ENCODE assay signal across 11 cellular contexts in genomic region chr12:121145221-121145620, GRCh38. TPM values are rescaled to one million over a fixed set of nuclear protein-coding genes. Genes with fewer than 3 reads are reported as not detected.
DNase-seq lines count a peak whose midpoint lies in the region; ATAC-seq and TF ChIP-seq lines count a peak whose summit lies in the region.
"Had no signal": no experiment of that assay in that cellular context is flagged by ENCODE, and none has a peak within 500 bp of the region (broad histone marks: within the 10 kb centered on the region; RNA-seq: fewer than 3 reads in every experiment).

No MANE protein-coding gene starts in this region.

- H2AK5ac ChIP-seq in IMR-90 (ENCODE audit: low read depth, low read length), result no peak overlapping the region

- no peaks in the 10 kb centered on the region for H3K27me3 Mint-ChIP-seq in CD4-positive, CD25-positive, alpha-beta regulatory T cell
- H3K27me3 Mint-ChIP-seq in activated CD8-positive, alpha-beta T cell treated with anti-CD3 and anti-CD28 coated beads for 36 hours, result no peaks in the 10 kb centered on the region

- POLR2A ChIA-PET in IMR-90 (lab: Charles Lee; ENCODE audit: unreplicated experiment) (interaction anchor here (0.6 kb wide), 1 partner anchor 22 kb away, joined by 7 read pairs; no protein-coding TSS in a partner anchor), HEK293T (lab: Yijun Ruan, JAX) (no interaction called here)
- POLR2A ChIA-PET in activated CD8-positive, alpha-beta T cell treated with anti-CD3 and anti-CD28 coated beads for 36 hours (lab: Charles Lee), result interaction anchor here (1.4 to 1.5 kb wide), 2 partner anchors 45 to 77 kb away, joined by 3 read pairs; no protein-coding TSS in a partner anchor

- H3K36me3 ChIP-seq in CD4-positive, CD25-positive, alpha-beta regulatory T cell (ENCODE audit: control insufficient read depth, insufficient read depth, low read length), result no peaks in the 10 kb centered on the region
- H3K36me3 ChIP-seq in IMR-90 (ENCODE audit: control insufficient read depth, insufficient read depth, low read length) (no peaks in the 10 kb centered on the region), heart right ventricle (no peaks in the 10 kb centered on the region)

- H3K18ac ChIP-seq in IMR-90 (ENCODE audit: low read depth, low read length), result no peak overlapping the region

- no peak overlapping the region for H2BK120ac ChIP-seq in IMR-90 (ENCODE audit: low read depth, low read length)

- no peak overlapping the region for H3K9ac ChIP-seq in IMR-90 (ENCODE audit: low read depth, low read length)

- TF ChIP-seq CTCF in IMR-90 (conservative IDR thresholded peaks at IDR 0.05; ENCODE audit: low read depth, low read length) (no peak), heart right ventricle (IDR thresholded peaks at IDR 0.05) (no peak)
- TF ChIP-seq CTCF in activated CD8-positive, alpha-beta T cell treated with anti-CD3 and anti-CD28 coated beads for 36 hours (IDR thresholded peaks at IDR 0.05), result no peak

- dilution Hi-C loops in IMR-90 (cut with HindIII; ENCODE audit: low sequenced_read_pairs, unreplicated experiment), result no loop called here

- DNase-seq in CD4-positive, CD25-positive, alpha-beta regulatory T cell, result peak in 1 of 3 donors; percentile 49
- DNase-seq in IMR-90 (peak; percentile 18), heart right ventricle (no peak), HEK293T (ENCODE audit: extremely low spot score) (no peak), AG08395 (ENCODE audit: low spot score) (no peak)
- DNase-seq in activated CD8-positive, alpha-beta T cell treated with anti-CD3 and anti-CD28 coated beads for 36 hours, result peak; percentile 65
- DNase-seq: activated CD8-positive, alpha-beta memory T cell treated with anti-CD3 and anti-CD28 coated beads, Interleukin-2, amount 50 U/mL, for 48 hours; PC-9 had no signal

- H2BK20ac ChIP-seq in IMR-90 (ENCODE audit: low read depth, low read length), result no peak overlapping the region

- no peak overlapping the region for H3K27ac ChIP-seq in CD4-positive, CD25-positive, alpha-beta regulatory T cell (ENCODE audit: insufficient read depth, low read length, poor library complexity, severe bottlenecking)
- H3K27ac ChIP-seq in IMR-90 (ENCODE audit: insufficient read depth, low read length) (no peak overlapping the region), heart right ventricle (peak overlapping the region in 1 of 10 donors; percentile 78)

- H3K14ac ChIP-seq in IMR-90 (replicated peaks; ENCODE audit: low read depth, low read length), result no peak overlapping the region; the same call in 1 of the 2 replicates

- peak overlapping the region in 2 of 3 donors; percentile 18 to 34 for H3K27ac Mint-ChIP-seq in CD4-positive, CD25-positive, alpha-beta regulatory T cell
- peak overlapping the region; percentile 84 for H3K27ac Mint-ChIP-seq in activated CD8-positive, alpha-beta T cell treated with anti-CD3 and anti-CD28 coated beads for 36 hours

- no peak for ATAC-seq in CD4-positive, CD25-positive, alpha-beta regulatory T cell (ENCODE audit: low read depth in 2 of 2)
- ATAC-seq in IMR-90 (ENCODE audit: low read depth) (no peak), heart right ventricle (peak in 5 of 8 donors; percentile 22 to 38 (median 28)), GM19397 (IDR thresholded peaks at IDR 0.05; ENCODE audit: unreplicated experiment) (no peak), GM18505 (IDR thresholded peaks at IDR 0.05; ENCODE audit: unreplicated experiment) (no peak)
- peak; percentile 84 for ATAC-seq in activated CD8-positive, alpha-beta T cell treated with anti-CD3 and anti-CD28 coated beads for 36 hours

- no peak overlapping the region for H2BK5ac ChIP-seq in IMR-90 (ENCODE audit: low read depth, low read length, poor library complexity, severe bottlenecking)

- no peak overlapping the region for H4K8ac ChIP-seq in IMR-90 (ENCODE audit: low read depth in 2 of 2, low read length in 2 of 2)

- no peak overlapping the region for H4K91ac ChIP-seq in IMR-90 (ENCODE audit: insufficient read depth, low read depth, low read length)

- H3K23ac ChIP-seq in IMR-90 (ENCODE audit: low read depth, low read length), result no peak overlapping the region

- peaks cover 5 to 25% (median 13%) of the 10 kb centered on the region in 4 donors for H3K4me1 Mint-ChIP-seq in CD4-positive, CD25-positive, alpha-beta regulatory T cell
- peaks cover 23% of the 10 kb centered on the region for H3K4me1 Mint-ChIP-seq in activated CD8-positive, alpha-beta T cell treated with anti-CD3 and anti-CD28 coated beads for 36 hours (ENCODE audit: low read depth)

- no peak overlapping the region for H2BK15ac ChIP-seq in IMR-90 (ENCODE audit: low read depth, low read length)

- H3K9me1 ChIP-seq in IMR-90 (ENCODE audit: insufficient read depth, low read length), result no peaks in the 10 kb centered on the region; the same call in 1 of the 2 replicates

- H2AFZ ChIP-seq in IMR-90 (replicated peaks; ENCODE audit: low read length, poor library complexity), result no peak overlapping the region
- H2AFZ ChIP-seq: PC-9 had no signal

- intact Hi-C loops in IMR-90 (cut with micrococcal nuclease) (no loop called here), heart right ventricle (cut with DNase I) (no loop called here)
- intact Hi-C loops in activated CD8-positive, alpha-beta T cell treated with anti-CD3 and anti-CD28 coated beads for 36 hours (cut with micrococcal nuclease), result no loop called here

- CTCF ChIA-PET in IMR-90 (lab: Yijun Ruan, JAX), result no interaction called here
- CTCF ChIA-PET in activated CD8-positive, alpha-beta T cell treated with anti-CD3 and anti-CD28 coated beads for 36 hours (lab: Charles Lee), result interaction anchor here (1.4 kb wide), 1 partner anchor 34 kb away, joined by 3 read pairs; no protein-coding TSS in a partner anchor
- CTCF ChIA-PET in HEK293T (lab: Yijun Ruan, JAX), result no interaction called here

- peak overlapping the region in 1 of 4 donors; percentile 67 for H3K4me3 Mint-ChIP-seq in CD4-positive, CD25-positive, alpha-beta regulatory T cell
- H3K4me3 Mint-ChIP-seq in activated CD8-positive, alpha-beta T cell treated with anti-CD3 and anti-CD28 coated beads for 36 hours, result no peak overlapping the region

- in situ Hi-C loops in IMR-90 (cut with MboI; ENCODE audit: low sequenced_read_pairs), result no loop called here

- no peaks in the 10 kb centered on the region for H3K4me1 ChIP-seq in CD4-positive, CD25-positive, alpha-beta regulatory T cell (ENCODE audit: control insufficient read depth, insufficient read depth, low read length, poor library complexity, severe bottlenecking)
- H3K4me1 ChIP-seq in IMR-90 (ENCODE audit: control insufficient read depth, insufficient read depth, low read length) (no peaks in the 10 kb centered on the region), heart right ventricle (peaks cover 0 to 27% (median 0%) of the 10 kb centered on the region in 9 donors)

- 0 out of 2 replicates have a peak overlapping the region, but pooled peaks have one; percentile 29 for H4K5ac ChIP-seq in IMR-90 (ENCODE audit: low read depth, low read length)

- no peaks in the 10 kb centered on the region for H3K79me1 ChIP-seq in IMR-90 (ENCODE audit: low read depth in 1 of 2, low read length in 2 of 2)

- H2AK9ac ChIP-seq in IMR-90 (replicated peaks; ENCODE audit: low read depth, low read length, poor library complexity), result peak overlapping the region; percentile 6

- no peaks in the 10 kb centered on the region for H3K9me3 ChIP-seq in CD4-positive, CD25-positive, alpha-beta regulatory T cell (ENCODE audit: control insufficient read depth in 2 of 2, low read length in 2 of 2)
- H3K9me3 ChIP-seq in IMR-90 (ENCODE audit: control insufficient read depth, insufficient read depth, low read length), result peaks cover 3% of the 10 kb centered on the region
- peaks cover 0 to 5% (median 0%) of the 10 kb centered on the region in 11 donors for H3K9me3 ChIP-seq in heart right ventricle
- H3K9me3 ChIP-seq: suprapubic skin had no signal

- peaks cover 3% of the 10 kb centered on the region for H3K36me3 Mint-ChIP-seq in CD4-positive, CD25-positive, alpha-beta regulatory T cell
- peaks cover 2% of the 10 kb centered on the region for H3K36me3 Mint-ChIP-seq in activated CD8-positive, alpha-beta T cell treated with anti-CD3 and anti-CD28 coated beads for 36 hours (ENCODE audit: low read depth)

- no peak for TF ChIP-seq POLR2A in IMR-90 (IDR thresholded peaks at IDR 0.05; ENCODE audit: low read depth, low read length)
- TF ChIP-seq POLR2A in GM18505 (IDR thresholded peaks at IDR 0.05; ENCODE audit: borderline replicate concordance, extremely low read depth, insufficient read depth, insufficient read length), result no peak

- H3K4ac ChIP-seq in IMR-90 (ENCODE audit: low read depth, low read length), result no peak overlapping the region

- H3K9me3 Mint-ChIP-seq in CD4-positive, CD25-positive, alpha-beta regulatory T cell, result no peaks in the 10 kb centered on the region
- H3K9me3 Mint-ChIP-seq in activated CD8-positive, alpha-beta T cell treated with anti-CD3 and anti-CD28 coated beads for 36 hours, result no peaks in the 10 kb centered on the region

- no peak overlapping the region for H3K56ac ChIP-seq in IMR-90 (ENCODE audit: extremely low read depth, insufficient read depth, low read length)

- no peaks in the 10 kb centered on the region for H4K20me1 ChIP-seq in IMR-90 (ENCODE audit: insufficient read depth, low read length)

- H3K4me2 ChIP-seq in IMR-90 (ENCODE audit: low read depth, low read length), result no peak overlapping the region
- H3K4me2 ChIP-seq: PC-9 had no signal

- TF ChIP-seq RAD21 in IMR-90 (IDR thresholded peaks at IDR 0.05; ENCODE audit: low read length), result no peak

- 73% methylated on average over 3 of the region's 8 CpGs; no CpG with 5 or more reads in 1 of the 2 experiments for WGBS in IMR-90 (ENCODE audit: extremely low coverage in 2 of 2, insufficient read length in 1 of 2), 2 experiments
- 75 to 79% methylated on average over 8 of the region's 8 CpGs for WGBS in heart right ventricle, 2 donors

- no peaks in the 10 kb centered on the region for H3K27me3 ChIP-seq in CD4-positive, CD25-positive, alpha-beta regulatory T cell (ENCODE audit: control insufficient read depth, insufficient read depth, low read length)
- no peaks in the 10 kb centered on the region; the same call in none of the 2 replicates for H3K27me3 ChIP-seq in IMR-90 (ENCODE audit: control insufficient read depth, insufficient read depth, low read length)
- H3K27me3 ChIP-seq in heart right ventricle, result no peaks in the 10 kb centered on the region
- H3K27me3 ChIP-seq: suprapubic skin had no signal

- H3K4me3 ChIP-seq in CD4-positive, CD25-positive, alpha-beta regulatory T cell (ENCODE audit: low read depth, low read length), result no peak overlapping the region
- no peak overlapping the region for H3K4me3 ChIP-seq in IMR-90 (ENCODE audit: insufficient read depth, low read depth, low read length)
- no peak overlapping the region for H3K4me3 ChIP-seq in heart right ventricle
- H3K4me3 ChIP-seq: PC-9, suprapubic skin had no signal

- no TSS peak for BruUV-seq in IMR-90 (replicated peaks; lab: Mats Ljungman, UMichigan)

RNA-seq across cellular contexts. Expression of gene P2RX7, which starts 12.5 kb away (rescaled TPM):
- total RNA-seq in CD4-positive, CD25-positive, alpha-beta regulatory T cell, result 23.5 TPM
- 1 to 10 TPM; 3.4 to 7.5 (median 5.7) TPM for polyA plus RNA-seq in CD4-positive, CD25-positive, alpha-beta regulatory T cell
- total RNA-seq in IMR-90 (2012; rRNA removed) (under 0.01 and 0.18 TPM in 2 replicates), heart right ventricle (1 to 10 TPM in 9 of 10 donors, under 1 TPM in 1; 0.52 to 7.0 (median 1.6) TPM)
- polyA plus RNA-seq in IMR-90 (2012; rRNA removed) (0.07 and 0.16 TPM in 2 replicates), heart right ventricle (1 to 10 TPM in 1 of 2 donors, under 1 TPM in 1; 0.25 to 3.2 TPM)
- 0.04 and 0.15 TPM in 2 replicates for polyA plus RNA-seq in IMR-90 (2012; cell fraction: cytosol; rRNA removed)
- 0.10 and 0.24 TPM in 2 replicates for polyA plus RNA-seq in IMR-90 (2012; cell fraction: nucleus; rRNA removed; ENCODE audit: low replicate concordance)
- total RNA-seq in activated CD8-positive, alpha-beta T cell treated with anti-CD3 and anti-CD28 coated beads for 36 hours, result 1 to 10 TPM; 3.6 to 4.7 TPM

Comparison
In these comparisons a context has a peak if more than half of its experiments do, and no peak if none do; other contexts are left out.
1. ATAC-seq: peak in activated CD8-positive, alpha-beta T cell treated with anti-CD3 and anti-CD28 coated beads for 36 hours (single experiment) and heart right ventricle (5 of 8); none in CD4-positive, CD25-positive, alpha-beta regulatory T cell (0 of 2), IMR-90 (single experiment), GM19397 (single experiment) and GM18505 (single experiment).
2. DNase-seq: peak in IMR-90 (single experiment) and activated CD8-positive, alpha-beta T cell treated with anti-CD3 and anti-CD28 coated beads for 36 hours (single experiment); none in heart right ventricle (0 of 2), HEK293T (single experiment) and AG08395 (single experiment).